37 cellular contexts compared by ENCODE assay signal in the genomic region with DNA sequence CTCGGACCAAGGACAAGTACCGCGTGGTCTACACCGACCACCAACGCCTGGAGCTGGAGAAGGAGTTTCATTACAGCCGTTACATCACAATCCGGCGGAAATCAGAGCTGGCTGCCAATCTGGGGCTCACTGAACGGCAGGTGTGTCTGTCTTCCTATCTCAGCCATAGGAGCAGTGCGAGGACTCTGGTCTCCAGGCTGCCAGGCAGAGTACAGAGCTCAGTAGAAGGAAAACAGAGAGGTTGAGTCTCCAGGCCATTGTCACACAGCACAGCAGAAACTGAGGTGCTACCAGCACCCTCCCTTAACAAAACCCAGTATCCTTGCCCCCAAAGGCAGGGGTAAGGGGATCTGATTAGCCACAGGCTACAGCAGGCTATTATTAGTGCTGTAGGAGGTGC. TPM values are rescaled to one million over a fixed set of nuclear protein-coding genes. Genes with fewer than 3 reads are reported as not detected.
"Had no signal": no experiment of that assay in that cellular context is flagged by ENCODE, and none has a peak within 500 bp of the region (broad histone marks: within the 10 kb centered on the region; RNA-seq: fewer than 3 reads in every experiment).

No MANE protein-coding gene starts in this region.

- H3K27me3 Mint-ChIP-seq: activated naive CD4-positive, alpha-beta T cell treated with anti-CD3 and anti-CD28 coated beads, Interleukin-2, amount 50 U/mL, for 24 hours had no signal

- H3K4me3 ChIP-seq: breast epithelium, esophagus squamous epithelium, heart right ventricle, left lung, lower lobe of right lung, ovary, prostate gland, sigmoid colon, smooth muscle cell, stomach, thyroid gland had no signal

- H3K9me3 ChIP-seq: breast epithelium, esophagus squamous epithelium, heart right ventricle, left lung, lower lobe of right lung, ovary, prostate gland, sigmoid colon, stomach, thyroid gland had no signal

- H3K9me3 Mint-ChIP-seq: activated CD4-positive, alpha-beta memory T cell treated with anti-CD3 and anti-CD28 coated beads, Interleukin-2, amount 10 ng/mL, durations not matched to agents 7 days and 5 days; activated CD4-positive, alpha-beta T cell treated with anti-CD3 and anti-CD28 coated beads, Interleukin-2, amount 10 ng/mL, durations not matched to agents 7 days and 5 days; activated naive CD4-positive, alpha-beta T cell treated with anti-CD3 and anti-CD28 coated beads, Interleukin-2, amount 50 U/mL, for 24 hours; activated naive CD8-positive, alpha-beta T cell treated with anti-CD3 and anti-CD28 coated beads, Interleukin-2, amount 50 U/mL, for 24 hours; activated T-cell treated with anti-CD3 and anti-CD28 coated beads, Interleukin-2, amount 50 U/mL, for 4 hours; activated T-helper 17 cell treated with anti-CD3 and anti-CD28 coated beads, Interleukin-2, amount 50 U/mL, for 72 hours; natural killer cell treated with Interleukin-12 subunit alpha and Interleukin-12 subunit beta and Interleukin-15 and Interleukin-18, amount 100 ng/mL, for 72 hours; stimulated activated naive B cell treated with anti-CD40 and anti-IgM and Interleukin-4, amounts not matched to agents 10 μg/mL and 1 μg/mL and 100 μg/mL, for 72 hours; T-helper 1 cell treated with Interleukin-12 subunit alpha and Interleukin-12 subunit beta and Interleukin-4 antibody, amounts not matched to agents 30 μg/mL and 1 μg/mL, for 36 hours had no signal

- H3K36me3 ChIP-seq: breast epithelium, esophagus squamous epithelium, heart right ventricle, left lung, lower lobe of right lung, ovary, prostate gland, sigmoid colon, stomach, thyroid gland, WERI-Rb-1 had no signal

- H3K4me1 Mint-ChIP-seq: activated CD4-positive, alpha-beta memory T cell treated with anti-CD3 and anti-CD28 coated beads, Interleukin-2, amount 10 ng/mL, durations not matched to agents 7 days and 5 days; activated CD4-positive, alpha-beta T cell treated with anti-CD3 and anti-CD28 coated beads, Interleukin-2, amount 10 ng/mL, durations not matched to agents 7 days and 5 days; activated naive CD4-positive, alpha-beta T cell treated with anti-CD3 and anti-CD28 coated beads, Interleukin-2, amount 50 U/mL, for 24 hours; activated naive CD8-positive, alpha-beta T cell treated with anti-CD3 and anti-CD28 coated beads, Interleukin-2, amount 50 U/mL, for 24 hours; activated T-helper 17 cell treated with anti-CD3 and anti-CD28 coated beads, Interleukin-2, amount 50 U/mL, for 72 hours; stimulated activated naive B cell treated with anti-CD40 and anti-IgM and Interleukin-4, amounts not matched to agents 10 μg/mL and 1 μg/mL and 100 μg/mL, for 72 hours had no signal

- ATAC-seq: activated naive CD8-positive, alpha-beta T cell treated with anti-CD3 and anti-CD28 coated beads, Interleukin-2, amount 50 U/mL, for 24 hours; activated T-cell treated with anti-CD3 and anti-CD28 coated beads, Interleukin-2, amount 50 U/mL, for 4 hours; activated T-helper 17 cell treated with anti-CD3 and anti-CD28 coated beads, Interleukin-2, amount 50 U/mL, for 72 hours; heart right ventricle; left lung; lower lobe of right lung; stimulated activated naive B cell treated with anti-CD40 and anti-IgM and Interleukin-4, amounts not matched to agents 10 μg/mL and 1 μg/mL and 100 μg/mL, for 72 hours had no signal

- H3K27ac Mint-ChIP-seq: activated CD4-positive, alpha-beta memory T cell treated with anti-CD3 and anti-CD28 coated beads, Interleukin-2, amount 10 ng/mL, durations not matched to agents 7 days and 5 days; activated CD4-positive, alpha-beta T cell treated with anti-CD3 and anti-CD28 coated beads, Interleukin-2, amount 10 ng/mL, durations not matched to agents 7 days and 5 days; activated naive CD4-positive, alpha-beta T cell treated with anti-CD3 and anti-CD28 coated beads, Interleukin-2, amount 50 U/mL, for 24 hours; activated naive CD8-positive, alpha-beta T cell treated with anti-CD3 and anti-CD28 coated beads, Interleukin-2, amount 50 U/mL, for 24 hours; natural killer cell treated with Interleukin-12 subunit alpha and Interleukin-12 subunit beta and Interleukin-15 and Interleukin-18, amount 100 ng/mL, for 72 hours; stimulated activated naive B cell treated with anti-CD40 and anti-IgM and Interleukin-4, amounts not matched to agents 10 μg/mL and 1 μg/mL and 100 μg/mL, for 72 hours; T-helper 1 cell treated with Interleukin-12 subunit alpha and Interleukin-12 subunit beta and Interleukin-4 antibody, amounts not matched to agents 30 μg/mL and 1 μg/mL, for 36 hours had no signal

- H3K4me2 ChIP-seq: smooth muscle cell had no signal

- H3K4me3 Mint-ChIP-seq: activated CD4-positive, alpha-beta memory T cell treated with anti-CD3 and anti-CD28 coated beads, Interleukin-2, amount 10 ng/mL, durations not matched to agents 7 days and 5 days; activated CD4-positive, alpha-beta T cell treated with anti-CD3 and anti-CD28 coated beads, Interleukin-2, amount 10 ng/mL, durations not matched to agents 7 days and 5 days; activated naive CD4-positive, alpha-beta T cell treated with anti-CD3 and anti-CD28 coated beads, Interleukin-2, amount 50 U/mL, for 24 hours; activated naive CD8-positive, alpha-beta T cell treated with anti-CD3 and anti-CD28 coated beads, Interleukin-2, amount 50 U/mL, for 24 hours; activated T-cell treated with anti-CD3 and anti-CD28 coated beads, Interleukin-2, amount 50 U/mL, for 4 hours; activated T-helper 17 cell treated with anti-CD3 and anti-CD28 coated beads, Interleukin-2, amount 50 U/mL, for 72 hours; natural killer cell treated with Interleukin-12 subunit alpha and Interleukin-12 subunit beta and Interleukin-15 and Interleukin-18, amount 100 ng/mL, for 72 hours; stimulated activated naive B cell treated with anti-CD40 and anti-IgM and Interleukin-4, amounts not matched to agents 10 μg/mL and 1 μg/mL and 100 μg/mL, for 72 hours; T-helper 1 cell treated with Interleukin-12 subunit alpha and Interleukin-12 subunit beta and Interleukin-4 antibody, amounts not matched to agents 30 μg/mL and 1 μg/mL, for 36 hours had no signal

- H3K27me3 ChIP-seq: breast epithelium, left lung, ovary, sigmoid colon, stomach, thyroid gland had no signal

- H3K27ac ChIP-seq: breast epithelium, epithelial cell of prostate, esophagus squamous epithelium, left lung, lower lobe of right lung, ovary, prostate gland, sigmoid colon, stomach, thyroid gland, WERI-Rb-1 had no signal

- DNase-seq: activated CD4-positive, alpha-beta memory T cell treated with anti-CD3 and anti-CD28 coated beads, Interleukin-2, amount 10 ng/mL, durations not matched to agents 7 days and 5 days; activated CD4-positive, alpha-beta T cell treated with anti-CD3 and anti-CD28 coated beads, Interleukin-2, amount 10 ng/mL, durations not matched to agents 7 days and 5 days; activated CD4-positive, CD25-positive, alpha-beta regulatory T cell treated with anti-CD3 and anti-CD28 coated beads, Interleukin-2, amount 50 U/mL, for 72 hours; activated gamma-delta T cell treated with Interleukin-2 at 50 U/mL for 16 hours; activated naive CD8-positive, alpha-beta T cell treated with anti-CD3 and anti-CD28 coated beads, Interleukin-2, amount 50 U/mL, for 24 hours; activated T-cell treated with anti-CD3 and anti-CD28 coated beads, Interleukin-2, amount 50 U/mL, for 4 hours; amygdala; central memory CD4-positive, alpha-beta T cell; dermis blood vessel endothelial cell; effector CD8-positive, alpha-beta T cell; esophagus squamous epithelium; foreskin melanocyte; heart right ventricle; lower lobe of right lung; mesendoderm; ovary; retina; sigmoid colon; stimulated activated CD4-positive, alpha-beta T cell treated with anti-CD3 and anti-CD28 coated beads, Interleukin-1b, Interleukin-23, amount 100 ng/mL, for 48 hours; stimulated activated naive B cell treated with anti-CD40 and anti-IgM and Interleukin-4, amounts not matched to agents 10 μg/mL and 1 μg/mL and 100 μg/mL, for 72 hours; stomach; T-helper 9 cell; thyroid gland; WERI-Rb-1 had no signal

- H3K36me3 Mint-ChIP-seq: activated naive CD4-positive, alpha-beta T cell treated with anti-CD3 and anti-CD28 coated beads, Interleukin-2, amount 50 U/mL, for 24 hours; natural killer cell treated with Interleukin-12 subunit alpha and Interleukin-12 subunit beta and Interleukin-15 and Interleukin-18, amount 100 ng/mL, for 72 hours; stimulated activated naive B cell treated with anti-CD40 and anti-IgM and Interleukin-4, amounts not matched to agents 10 μg/mL and 1 μg/mL and 100 μg/mL, for 72 hours had no signal

- H3K4me1 ChIP-seq: breast epithelium, prostate gland had no signal

RNA-seq across cellular contexts. Expression of gene SLC6A7, which starts 7.1 kb away (rescaled TPM):
- total RNA-seq: activated CD4-positive, alpha-beta memory T cell treated with anti-CD3 and anti-CD28 coated beads, Interleukin-2, amount 10 ng/mL, durations not matched to agents 7 days and 5 days; activated CD4-positive, alpha-beta T cell treated with anti-CD3 and anti-CD28 coated beads, Interleukin-2, amount 10 ng/mL, durations not matched to agents 7 days and 5 days; activated T-cell treated with anti-CD3 and anti-CD28 coated beads, Interleukin-2, amount 50 U/mL, for 4 hours; activated T-helper 17 cell treated with anti-CD3 and anti-CD28 coated beads, Interleukin-2, amount 50 U/mL, for 72 hours; dermis blood vessel endothelial cell; esophagus squamous epithelium; glomerular endothelial cell; heart right ventricle; left lung; lower lobe of right lung; myocyte; natural killer cell treated with Interleukin-12 subunit alpha and Interleukin-12 subunit beta and Interleukin-15 and Interleukin-18, amount 100 ng/mL, for 72 hours; ovary; prostate gland; sigmoid colon; smooth muscle cell; thyroid gland had no signal

RNA-seq across cellular contexts. Expression of gene CDX1, which starts 16.2 kb away (rescaled TPM):
- total RNA-seq: activated CD4-positive, alpha-beta memory T cell treated with anti-CD3 and anti-CD28 coated beads, Interleukin-2, amount 10 ng/mL, durations not matched to agents 7 days and 5 days; activated CD4-positive, alpha-beta T cell treated with anti-CD3 and anti-CD28 coated beads, Interleukin-2, amount 10 ng/mL, durations not matched to agents 7 days and 5 days; activated T-helper 17 cell treated with anti-CD3 and anti-CD28 coated beads, Interleukin-2, amount 50 U/mL, for 72 hours; dermis blood vessel endothelial cell; esophagus squamous epithelium; glomerular endothelial cell; lower lobe of right lung; mononuclear cell; myocyte; natural killer cell treated with Interleukin-12 subunit alpha and Interleukin-12 subunit beta and Interleukin-15 and Interleukin-18, amount 100 ng/mL, for 72 hours; thyroid gland; ureter had no signal
